In the genomic region with DNA sequence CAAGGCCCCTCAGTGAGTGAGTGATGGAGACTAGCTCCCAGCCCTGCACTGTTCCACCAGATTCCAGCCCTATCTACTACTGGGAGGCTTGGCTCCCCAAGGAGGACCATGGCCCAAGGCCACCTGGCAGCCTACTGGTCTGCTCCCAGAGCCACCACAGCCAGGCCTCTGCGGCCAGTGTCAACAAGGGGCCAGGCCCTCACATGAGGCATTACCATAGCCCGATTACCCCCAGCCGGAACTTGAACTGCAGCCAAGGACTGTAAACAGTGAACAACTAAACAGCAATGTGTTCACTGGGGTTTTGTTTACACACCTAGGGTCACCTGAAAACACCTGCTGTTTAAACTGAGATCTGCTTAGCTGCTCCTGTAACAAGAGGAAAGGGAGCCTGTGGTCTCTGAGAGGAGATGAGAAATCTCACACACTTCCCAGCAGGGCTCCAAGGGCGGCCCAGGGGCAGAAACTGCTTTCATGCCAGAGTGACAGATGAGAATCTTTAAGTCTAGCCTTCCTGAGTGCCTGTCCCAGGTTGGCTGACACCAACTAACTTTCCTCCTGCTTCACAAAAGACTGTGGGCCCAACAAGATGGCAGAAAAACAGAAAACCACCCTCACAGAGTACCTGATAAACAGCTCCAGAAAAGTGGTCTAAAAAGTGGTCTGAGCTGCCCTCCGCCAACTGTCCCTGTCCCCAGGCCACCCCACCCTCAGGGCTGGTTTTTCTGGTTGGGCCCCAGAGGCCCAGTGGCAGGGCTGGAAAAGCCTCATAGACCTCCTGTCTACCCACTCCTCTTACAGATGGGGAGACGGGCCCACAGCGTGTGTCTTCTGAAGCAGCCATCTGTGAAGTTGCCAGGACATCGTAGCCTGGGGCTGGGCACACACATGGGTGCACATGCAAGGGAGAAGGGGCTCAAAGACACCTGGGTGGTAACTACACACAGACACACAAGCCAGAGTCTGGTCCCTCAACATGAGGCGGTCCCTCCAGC, we compare ENCODE assay signal across 10 cellular contexts. TPM values are rescaled to one million over a fixed set of nuclear protein-coding genes. Genes with fewer than 3 reads are reported as not detected.
DNase-seq lines count a peak whose midpoint lies in the region; ATAC-seq and TF ChIP-seq lines count a peak whose summit lies in the region.
"Had no signal": no experiment of that assay in that cellular context is flagged by ENCODE, and none has a peak within 500 bp of the region (broad histone marks: within the 10 kb centered on the region; RNA-seq: fewer than 3 reads in every experiment).

No MANE protein-coding gene starts in this region.

- H3K4me1 ChIP-seq in transverse colon, result peaks cover 29 to 56% (median 36%) of the 10 kb centered on the region in 4 donors
- H3K4me1 ChIP-seq: parathyroid adenoma had no signal

- H3K9me3 ChIP-seq in transverse colon, result no peaks in the 10 kb centered on the region

- no peak for TF ChIP-seq POLR2A in transverse colon (IDR thresholded peaks at IDR 0.05)

- H3K9me3 Mint-ChIP-seq in activated T-cell treated with anti-CD3 and anti-CD28 coated beads, Interleukin-2, amount 50 U/mL, for 72 hours, result no peaks in the 10 kb centered on the region

- H3K4me3 ChIP-seq in transverse colon, result no peak overlapping the region

- intact Hi-C loops in transverse colon (cut with DNase I; ENCODE audit: low total_unique reads), result no loop called here

- H3K27ac ChIP-seq in layer of hippocampus (ENCODE audit: low read depth, low read length), result peak overlapping the region; percentile 32
- H3K27ac ChIP-seq in transverse colon, result peak overlapping the region; percentile 79 to 86 (median 82)
- H3K27ac ChIP-seq: parathyroid adenoma had no signal

- DNase-seq in activated T-cell treated with anti-CD3 and anti-CD28 coated beads, Interleukin-2, amount 50 U/mL, for 1 hour, result peak; percentile 12
- DNase-seq in activated T-cell treated with anti-CD3 and anti-CD28 coated beads, Interleukin-2, amount 50 U/mL, for 72 hours, result no peak
- peak; percentile 99 for DNase-seq in SHP77 treated with DMSO at 0.1 percent for 48 hours (lab: John Stamatoyannopoulos, UW)
- peak; percentile 90 for DNase-seq in transverse colon
- DNase-seq in T-helper 9 cell, result no peak
- DNase-seq: Karpas-422 had no signal

- peaks cover 22% of the 10 kb centered on the region for H3K4me1 Mint-ChIP-seq in activated T-cell treated with anti-CD3 and anti-CD28 coated beads, Interleukin-2, amount 50 U/mL, for 72 hours (ENCODE audit: low read depth)

- 38% methylated on average over 9 of the region's 9 CpGs; no CpG with 5 or more reads in 1 of the 2 donors for WGBS in transverse colon (ENCODE audit: low coverage in 1 of 2), 2 donors

- no peak overlapping the region for H3K27ac Mint-ChIP-seq in activated T-cell treated with anti-CD3 and anti-CD28 coated beads, Interleukin-2, amount 50 U/mL, for 72 hours

- no peaks in the 10 kb centered on the region for H3K27me3 Mint-ChIP-seq in activated T-cell treated with anti-CD3 and anti-CD28 coated beads, Interleukin-2, amount 50 U/mL, for 72 hours (ENCODE audit: low read depth)

- no peak overlapping the region for H3K4me3 Mint-ChIP-seq in activated T-cell treated with anti-CD3 and anti-CD28 coated beads, Interleukin-2, amount 50 U/mL, for 72 hours

- TF ChIP-seq CTCF in transverse colon (IDR thresholded peaks at IDR 0.05), result no peak

- no peaks in the 10 kb centered on the region for H3K27me3 ChIP-seq in layer of hippocampus (ENCODE audit: control insufficient read depth, insufficient read depth, low read length)
- no peaks in the 10 kb centered on the region for H3K27me3 ChIP-seq in transverse colon

- peaks cover 0 to 56% (median 26%) of the 10 kb centered on the region in 4 donors for H3K36me3 ChIP-seq in transverse colon

- no peak for TF ChIP-seq EP300 in transverse colon (IDR thresholded peaks at IDR 0.05; ENCODE audit: low read depth)

- in situ Hi-C loops in transverse colon (cut with MboI; ENCODE audit: low pct_ligation_motif_present in 1 of 4, low pct_unique_long_range_greater_than_20kb in 1 of 4, low sequenced_read_pairs in 3 of 4), result loop anchor here in 1 of 4 donors (10.0 kb wide), 1 partner anchor 133 kb away; a partner anchor contains a TSS

- H3K36me3 Mint-ChIP-seq in activated T-cell treated with anti-CD3 and anti-CD28 coated beads, Interleukin-2, amount 50 U/mL, for 72 hours (ENCODE audit: insufficient read depth in 2 of 2), result peaks cover 13 to 27% of the 10 kb centered on the region in 2 donors

- no peak for ATAC-seq in activated T-cell treated with anti-CD3 and anti-CD28 coated beads, Interleukin-2, amount 50 U/mL, for 72 hours (replicated peaks in 1 of 2)
- ATAC-seq in HG02798 (IDR thresholded peaks at IDR 0.05; ENCODE audit: poor library complexity, unreplicated experiment) (no peak), GM18517 (IDR thresholded peaks at IDR 0.05; ENCODE audit: unreplicated experiment) (no peak)

RNA-seq across cellular contexts. Expression of a gene that starts 28.8 kb away (rescaled TPM):
- total RNA-seq in activated T-cell treated with anti-CD3 and anti-CD28 coated beads, Interleukin-2, amount 50 U/mL, for 72 hours, result 10 to 100 TPM; 73.3 to 86.8 TPM
- 100 to 1,000 TPM in 1 of 4 donors, 10 to 100 TPM in 3; 26.1 to 200 (median 85.7) TPM for total RNA-seq in transverse colon

Comparison
In these comparisons a context has a peak if more than half of its experiments do, and no peak if none do; other contexts are left out.
1. DNase-seq: peak in activated T-cell treated with anti-CD3 and anti-CD28 coated beads, Interleukin-2, amount 50 U/mL, for 1 hour (single experiment), SHP77 treated with DMSO at 0.1 percent for 48 hours (single experiment) and transverse colon (single experiment); none in activated T-cell treated with anti-CD3 and anti-CD28 coated beads, Interleukin-2, amount 50 U/mL, for 72 hours (0 of 2) and T-helper 9 cell (single experiment).